1 cellular context compared by ENCODE assay signal in genomic region chr19:38831142-38831605, GRCh38.
TF ChIP-seq lines count a peak whose summit lies in the region.

No MANE protein-coding gene starts in this region.

TF ChIP-seq in HEK293, 187 proteins besides CTCF, POLR2A, EP300 and RAD21 (continued from another document and continues in another):
- TF ChIP-seq ZNF544 (tag by site-specific recombination; IDR thresholded peaks at IDR 0.05), result no peak
- TF ChIP-seq ZBTB8A (tag by site-specific recombination; IDR thresholded peaks at IDR 0.05), result no peak
- TF ChIP-seq ZNF416 (tag by site-specific recombination; IDR thresholded peaks at IDR 0.05), result no peak; the same call in 1 of the 2 replicates
- no peak for TF ChIP-seq ZIC2 (tag by site-specific recombination; IDR thresholded peaks at IDR 0.05)
- TF ChIP-seq TCF7L2 (IDR thresholded peaks at IDR 0.05; ENCODE audit: borderline replicate concordance, low read depth, low read length), result no peak
- no peak for TF ChIP-seq ZNF449 (tag by site-specific recombination; IDR thresholded peaks at IDR 0.05)
- no peak; the same call in none of the 2 replicates for TF ChIP-seq SP2 (tag by site-specific recombination; IDR thresholded peaks at IDR 0.05)
- TF ChIP-seq ZNF501 (tag by site-specific recombination; IDR thresholded peaks at IDR 0.05), result no peak
- TF ChIP-seq ZNF184 (tag by site-specific recombination; IDR thresholded peaks at IDR 0.05), result no peak
- TF ChIP-seq ZNF140 (tag by site-specific recombination; IDR thresholded peaks at IDR 0.05), result no peak
- TF ChIP-seq ZFP3 (tag by site-specific recombination; IDR thresholded peaks at IDR 0.05; ENCODE audit: low read depth), result no peak
- TF ChIP-seq ZNF362 (tag by site-specific recombination; IDR thresholded peaks at IDR 0.05), result no peak
- peak; percentile 100 for TF ChIP-seq ZBTB20 (tag by site-specific recombination; IDR thresholded peaks at IDR 0.05)
- peak; percentile 5; the same call in 1 of the 2 replicates for TF ChIP-seq ZNF16 (tag by site-specific recombination; IDR thresholded peaks at IDR 0.05; ENCODE audit: low read depth)
- TF ChIP-seq ZNF645 (tag by site-specific recombination; IDR thresholded peaks at IDR 0.05), result peak; percentile 79; the same call in 1 of the 2 replicates
- TF ChIP-seq ZBTB26 (tag by site-specific recombination; optimal IDR thresholded peaks at IDR 0.05), result no peak
- TF ChIP-seq ZFP41 (tag by site-specific recombination; IDR thresholded peaks at IDR 0.05; ENCODE audit: borderline replicate concordance), result no peak
- TF ChIP-seq ZNF580 (tag by site-specific recombination; IDR thresholded peaks at IDR 0.05), result no peak
- TF ChIP-seq ZNF548 (tag by site-specific recombination; IDR thresholded peaks at IDR 0.05), result no peak
- no peak for TF ChIP-seq ZNF169 (tag by site-specific recombination; IDR thresholded peaks at IDR 0.05)
- TF ChIP-seq KLF10 (tag by site-specific recombination; IDR thresholded peaks at IDR 0.05), result no peak
- TF ChIP-seq ZNF248 (tag by site-specific recombination; IDR thresholded peaks at IDR 0.05), result no peak
- TF ChIP-seq ZNF239 (tag by site-specific recombination; IDR thresholded peaks at IDR 0.05), result no peak
- no peak for TF ChIP-seq ZNF843 (tag by site-specific recombination; IDR thresholded peaks at IDR 0.05)
- no peak for TF ChIP-seq PATZ1 (tag by site-specific recombination; IDR thresholded peaks at IDR 0.05)
- TF ChIP-seq SALL2 (tag by site-specific recombination; IDR thresholded peaks at IDR 0.05; ENCODE audit: borderline replicate concordance), result no peak
- TF ChIP-seq KLF1 (tag by site-specific recombination; IDR thresholded peaks at IDR 0.05), result peak; percentile 12; the same call in 1 of the 2 replicates
- no peak for TF ChIP-seq ZNF530 (tag by site-specific recombination; IDR thresholded peaks at IDR 0.05; ENCODE audit: low read depth)
- TF ChIP-seq, protein P1, sequence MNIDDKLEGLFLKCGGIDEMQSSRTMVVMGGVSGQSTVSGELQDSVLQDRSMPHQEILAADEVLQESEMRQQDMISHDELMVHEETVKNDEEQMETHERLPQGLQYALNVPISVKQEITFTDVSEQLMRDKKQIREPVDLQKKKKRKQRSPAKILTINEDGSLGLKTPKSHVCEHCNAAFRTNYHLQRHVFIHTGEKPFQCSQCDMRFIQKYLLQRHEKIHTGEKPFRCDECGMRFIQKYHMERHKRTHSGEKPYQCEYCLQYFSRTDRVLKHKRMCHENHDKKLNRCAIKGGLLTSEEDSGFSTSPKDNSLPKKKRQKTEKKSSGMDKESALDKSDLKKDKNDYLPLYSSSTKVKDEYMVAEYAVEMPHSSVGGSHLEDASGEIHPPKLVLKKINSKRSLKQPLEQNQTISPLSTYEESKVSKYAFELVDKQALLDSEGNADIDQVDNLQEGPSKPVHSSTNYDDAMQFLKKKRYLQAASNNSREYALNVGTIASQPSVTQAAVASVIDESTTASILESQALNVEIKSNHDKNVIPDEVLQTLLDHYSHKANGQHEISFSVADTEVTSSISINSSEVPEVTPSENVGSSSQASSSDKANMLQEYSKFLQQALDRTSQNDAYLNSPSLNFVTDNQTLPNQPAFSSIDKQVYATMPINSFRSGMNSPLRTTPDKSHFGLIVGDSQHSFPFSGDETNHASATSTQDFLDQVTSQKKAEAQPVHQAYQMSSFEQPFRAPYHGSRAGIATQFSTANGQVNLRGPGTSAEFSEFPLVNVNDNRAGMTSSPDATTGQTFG (tag by site-specific recombination; IDR thresholded peaks at IDR 0.05; ENCODE audit: borderline replicate concordance), result peak; percentile 67; the same call in 1 of the 2 replicates
- no peak for TF ChIP-seq SCRT1 (tag by site-specific recombination; IDR thresholded peaks at IDR 0.05; ENCODE audit: borderline replicate concordance)
- no peak for TF ChIP-seq ZNF132 (tag by site-specific recombination; IDR thresholded peaks at IDR 0.05; ENCODE audit: borderline replicate concordance)
- no peak for TF ChIP-seq ZNF561 (tag by site-specific recombination; IDR thresholded peaks at IDR 0.05; ENCODE audit: borderline replicate concordance)
- no peak for TF ChIP-seq ZNF280C (tag by site-specific recombination; IDR thresholded peaks at IDR 0.05)
- no peak for TF ChIP-seq ZNF610 (tag by site-specific recombination; IDR thresholded peaks at IDR 0.05; ENCODE audit: borderline replicate concordance)
- no peak for TF ChIP-seq OVOL3 (tag by site-specific recombination; IDR thresholded peaks at IDR 0.05)
- no peak for TF ChIP-seq ZNF513 (tag by site-specific recombination; IDR thresholded peaks at IDR 0.05)
- TF ChIP-seq, protein P2, sequence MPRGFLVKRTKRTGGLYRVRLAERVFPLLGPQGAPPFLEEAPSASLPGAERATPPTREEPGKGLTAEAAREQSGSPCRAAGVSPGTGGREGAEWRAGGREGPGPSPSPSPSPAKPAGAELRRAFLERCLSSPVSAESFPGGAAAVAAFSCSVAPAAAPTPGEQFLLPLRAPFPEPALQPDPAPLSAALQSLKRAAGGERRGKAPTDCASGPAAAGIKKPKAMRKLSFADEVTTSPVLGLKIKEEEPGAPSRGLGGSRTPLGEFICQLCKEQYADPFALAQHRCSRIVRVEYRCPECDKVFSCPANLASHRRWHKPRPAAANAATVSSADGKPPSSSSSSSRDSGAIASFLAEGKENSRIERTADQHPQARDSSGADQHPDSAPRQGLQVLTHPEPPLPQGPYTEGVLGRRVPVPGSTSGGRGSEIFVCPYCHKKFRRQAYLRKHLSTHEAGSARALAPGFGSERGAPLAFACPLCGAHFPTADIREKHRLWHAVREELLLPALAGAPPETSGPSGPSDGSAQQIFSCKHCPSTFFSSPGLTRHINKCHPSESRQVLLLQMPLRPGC (tag by site-specific recombination; IDR thresholded peaks at IDR 0.05), result no peak
- no peak for TF ChIP-seq ZNF585B (tag by site-specific recombination; IDR thresholded peaks at IDR 0.05)
- TF ChIP-seq SP7 (tag by site-specific recombination; IDR thresholded peaks at IDR 0.05), result no peak
- TF ChIP-seq ZNF777 (tag by site-specific recombination; IDR thresholded peaks at IDR 0.05; ENCODE audit: borderline replicate concordance), result 0 out of 2 replicates have a peak, but pooled peaks have one; percentile 88
- TF ChIP-seq, protein P3, sequence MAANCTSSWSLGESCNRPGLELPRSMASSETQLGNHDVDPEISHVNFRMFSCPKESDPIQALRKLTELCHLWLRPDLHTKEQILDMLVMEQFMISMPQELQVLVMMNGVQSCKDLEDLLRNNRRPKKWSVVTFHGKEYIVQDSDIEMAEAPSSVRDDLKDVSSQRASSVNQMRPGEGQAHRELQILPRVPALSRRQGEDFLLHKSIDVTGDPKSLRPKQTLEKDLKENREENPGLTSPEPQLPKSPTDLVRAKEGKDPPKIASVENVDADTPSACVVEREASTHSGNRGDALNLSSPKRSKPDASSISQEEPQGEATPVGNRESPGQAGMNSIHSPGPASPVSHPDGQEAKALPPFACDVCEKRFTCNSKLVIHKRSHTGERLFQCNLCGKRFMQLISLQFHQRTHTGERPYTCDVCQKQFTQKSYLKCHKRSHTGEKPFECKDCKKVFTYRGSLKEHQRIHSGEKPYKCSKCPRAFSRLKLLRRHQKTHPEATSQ (tag by site-specific recombination; IDR thresholded peaks at IDR 0.05), result 0 out of 2 replicates have a peak, but pooled peaks have one; percentile 75
